In the genomic region with DNA sequence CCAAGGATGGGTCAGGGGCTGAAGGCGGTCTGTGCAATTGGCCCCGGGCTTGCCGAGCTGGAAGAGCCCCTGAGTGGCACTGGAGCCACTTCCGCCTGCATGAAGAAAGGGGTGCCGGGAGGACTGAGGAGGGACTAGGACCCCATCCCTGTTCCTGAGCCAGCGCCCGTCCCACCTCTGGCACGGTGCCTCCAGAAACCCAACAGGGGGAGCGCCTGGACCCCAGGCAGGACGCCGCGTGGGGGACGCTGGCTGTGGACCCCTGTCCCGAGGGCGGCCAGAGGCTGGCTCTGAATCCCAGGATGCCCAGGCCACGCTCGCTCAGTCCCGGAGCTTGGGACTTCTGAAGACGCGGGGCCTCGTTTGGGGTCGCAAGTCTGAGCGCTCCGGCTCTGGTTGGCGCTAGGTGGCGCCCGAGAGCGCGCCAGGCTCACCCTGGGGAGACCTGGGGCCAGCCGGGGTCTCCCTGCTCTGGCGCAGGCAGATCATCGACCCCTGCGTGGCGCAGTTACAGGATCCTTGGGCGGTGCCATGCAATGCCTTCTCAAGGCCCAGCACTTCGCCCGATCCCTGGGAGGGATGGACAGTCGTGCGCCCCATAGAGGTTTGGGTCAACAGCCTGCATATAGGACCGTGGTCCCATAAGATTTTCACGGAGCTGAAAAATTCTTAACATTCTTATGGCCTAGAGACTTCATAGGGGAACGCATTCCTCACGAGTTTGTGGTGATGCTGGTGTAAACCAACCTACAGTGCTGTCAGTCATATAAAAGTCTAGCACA, we compare ENCODE assay signal across 1 cellular context.
TF ChIP-seq lines count a peak whose summit lies in the region.

No MANE protein-coding gene starts in this region.

TF ChIP-seq in HepG2, 621 proteins besides CTCF, POLR2A, EP300 and RAD21 (continued from another document and continues in another):
- TF ChIP-seq RXRB (CRISPR knock-in tag; IDR thresholded peaks at IDR 0.05; ENCODE audit: borderline replicate concordance) (no peak), CBX1 (IDR thresholded peaks at IDR 0.05; ENCODE audit: low read depth) (no peak), ZFX (CRISPR knock-in tag; IDR thresholded peaks at IDR 0.05; ENCODE audit: low read depth) (peak; percentile 20; the same call in 1 of the 2 replicates), RFX5 (IDR thresholded peaks at IDR 0.05; ENCODE audit: low read depth, low read length) (no peak), CEBPB (IDR thresholded peaks at IDR 0.05; ENCODE audit: borderline replicate concordance, low read depth, low read length) (no peak), RXRA (CRISPR knock-in tag; IDR thresholded peaks at IDR 0.05) (peak; percentile 73), SP2 (CRISPR knock-in tag; IDR thresholded peaks at IDR 0.05) (no peak), ZNF75D (CRISPR knock-in tag; IDR thresholded peaks at IDR 0.05; ENCODE audit: borderline replicate concordance) (no peak), REPIN1 (CRISPR knock-in tag; IDR thresholded peaks at IDR 0.05; ENCODE audit: borderline replicate concordance, low read depth) (peak; percentile 51; the same call in 1 of the 2 replicates), POLR2AphosphoS5 (IDR thresholded peaks at IDR 0.05; ENCODE audit: low read depth, low read length) (no peak), ZNF614 (CRISPR knock-in tag; IDR thresholded peaks at IDR 0.05; ENCODE audit: borderline replicate concordance) (no peak), ZNF879 (CRISPR knock-in tag; IDR thresholded peaks at IDR 0.05) (no peak), TEAD3 (CRISPR knock-in tag; optimal IDR thresholded peaks at IDR 0.05; ENCODE audit: borderline replicate concordance) (peak; percentile 25), ZNF24 (IDR thresholded peaks at IDR 0.05) (no peak), FOXO1 (CRISPR knock-in tag; IDR thresholded peaks at IDR 0.05) (no peak), ZNF34 (CRISPR knock-in tag; IDR thresholded peaks at IDR 0.05; ENCODE audit: borderline replicate concordance) (no peak), ZNF367 (CRISPR knock-in tag; IDR thresholded peaks at IDR 0.05; ENCODE audit: borderline replicate concordance) (no peak), IRF2 (CRISPR knock-in tag; IDR thresholded peaks at IDR 0.05) (peak; percentile 40; the same call in 1 of the 2 replicates), ZNF234 (CRISPR knock-in tag; conservative IDR thresholded peaks at IDR 0.05) (no peak)
- TF ChIP-seq, protein P1, sequence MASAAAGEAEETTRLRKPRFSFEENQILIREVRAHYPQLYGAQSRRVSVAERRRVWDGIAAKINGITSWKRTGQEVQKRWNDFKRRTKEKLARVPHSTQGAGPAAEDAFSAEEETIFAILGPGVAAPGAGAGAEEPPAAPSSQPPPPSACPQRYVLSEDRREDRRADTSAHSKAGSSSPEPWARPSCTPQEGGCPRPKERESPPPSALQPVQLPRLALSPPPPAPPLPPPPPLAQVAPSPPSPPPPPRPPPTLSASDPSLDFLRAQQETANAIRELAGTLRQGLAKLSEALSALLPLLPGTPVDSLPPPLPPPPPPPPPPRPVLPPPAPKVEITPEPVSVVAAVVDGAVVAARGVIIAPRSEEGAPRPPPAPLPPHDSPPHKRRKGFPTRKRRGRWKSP (CRISPR knock-in tag; IDR thresholded peaks at IDR 0.05) = peak; percentile 79
- TF ChIP-seq, protein P2, sequence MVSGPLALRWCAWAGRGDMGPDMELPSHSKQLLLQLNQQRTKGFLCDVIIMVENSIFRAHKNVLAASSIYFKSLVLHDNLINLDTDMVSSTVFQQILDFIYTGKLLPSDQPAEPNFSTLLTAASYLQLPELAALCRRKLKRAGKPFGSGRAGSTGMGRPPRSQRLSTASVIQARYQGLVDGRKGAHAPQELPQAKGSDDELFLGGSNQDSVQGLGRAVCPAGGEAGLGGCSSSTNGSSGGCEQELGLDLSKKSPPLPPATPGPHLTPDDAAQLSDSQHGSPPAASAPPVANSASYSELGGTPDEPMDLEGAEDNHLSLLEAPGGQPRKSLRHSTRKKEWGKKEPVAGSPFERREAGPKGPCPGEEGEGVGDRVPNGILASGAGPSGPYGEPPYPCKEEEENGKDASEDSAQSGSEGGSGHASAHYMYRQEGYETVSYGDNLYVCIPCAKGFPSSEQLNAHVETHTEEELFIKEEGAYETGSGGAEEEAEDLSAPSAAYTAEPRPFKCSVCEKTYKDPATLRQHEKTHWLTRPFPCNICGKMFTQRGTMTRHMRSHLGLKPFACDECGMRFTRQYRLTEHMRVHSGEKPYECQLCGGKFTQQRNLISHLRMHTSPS (CRISPR knock-in tag; IDR thresholded peaks at IDR 0.05; ENCODE audit: low read depth) = 0 out of 2 replicates have a peak, but pooled peaks have one; percentile 44
- TF ChIP-seq, protein P3, sequence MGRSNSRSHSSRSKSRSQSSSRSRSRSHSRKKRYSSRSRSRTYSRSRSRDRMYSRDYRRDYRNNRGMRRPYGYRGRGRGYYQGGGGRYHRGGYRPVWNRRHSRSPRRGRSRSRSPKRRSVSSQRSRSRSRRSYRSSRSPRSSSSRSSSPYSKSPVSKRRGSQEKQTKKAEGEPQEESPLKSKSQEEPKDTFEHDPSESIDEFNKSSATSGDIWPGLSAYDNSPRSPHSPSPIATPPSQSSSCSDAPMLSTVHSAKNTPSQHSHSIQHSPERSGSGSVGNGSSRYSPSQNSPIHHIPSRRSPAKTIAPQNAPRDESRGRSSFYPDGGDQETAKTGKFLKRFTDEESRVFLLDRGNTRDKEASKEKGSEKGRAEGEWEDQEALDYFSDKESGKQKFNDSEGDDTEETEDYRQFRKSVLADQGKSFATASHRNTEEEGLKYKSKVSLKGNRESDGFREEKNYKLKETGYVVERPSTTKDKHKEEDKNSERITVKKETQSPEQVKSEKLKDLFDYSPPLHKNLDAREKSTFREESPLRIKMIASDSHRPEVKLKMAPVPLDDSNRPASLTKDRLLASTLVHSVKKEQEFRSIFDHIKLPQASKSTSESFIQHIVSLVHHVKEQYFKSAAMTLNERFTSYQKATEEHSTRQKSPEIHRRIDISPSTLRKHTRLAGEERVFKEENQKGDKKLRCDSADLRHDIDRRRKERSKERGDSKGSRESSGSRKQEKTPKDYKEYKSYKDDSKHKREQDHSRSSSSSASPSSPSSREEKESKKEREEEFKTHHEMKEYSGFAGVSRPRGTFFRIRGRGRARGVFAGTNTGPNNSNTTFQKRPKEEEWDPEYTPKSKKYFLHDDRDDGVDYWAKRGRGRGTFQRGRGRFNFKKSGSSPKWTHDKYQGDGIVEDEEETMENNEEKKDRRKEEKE (IDR thresholded peaks at IDR 0.05) = no peak
- TF ChIP-seq, protein P4, sequence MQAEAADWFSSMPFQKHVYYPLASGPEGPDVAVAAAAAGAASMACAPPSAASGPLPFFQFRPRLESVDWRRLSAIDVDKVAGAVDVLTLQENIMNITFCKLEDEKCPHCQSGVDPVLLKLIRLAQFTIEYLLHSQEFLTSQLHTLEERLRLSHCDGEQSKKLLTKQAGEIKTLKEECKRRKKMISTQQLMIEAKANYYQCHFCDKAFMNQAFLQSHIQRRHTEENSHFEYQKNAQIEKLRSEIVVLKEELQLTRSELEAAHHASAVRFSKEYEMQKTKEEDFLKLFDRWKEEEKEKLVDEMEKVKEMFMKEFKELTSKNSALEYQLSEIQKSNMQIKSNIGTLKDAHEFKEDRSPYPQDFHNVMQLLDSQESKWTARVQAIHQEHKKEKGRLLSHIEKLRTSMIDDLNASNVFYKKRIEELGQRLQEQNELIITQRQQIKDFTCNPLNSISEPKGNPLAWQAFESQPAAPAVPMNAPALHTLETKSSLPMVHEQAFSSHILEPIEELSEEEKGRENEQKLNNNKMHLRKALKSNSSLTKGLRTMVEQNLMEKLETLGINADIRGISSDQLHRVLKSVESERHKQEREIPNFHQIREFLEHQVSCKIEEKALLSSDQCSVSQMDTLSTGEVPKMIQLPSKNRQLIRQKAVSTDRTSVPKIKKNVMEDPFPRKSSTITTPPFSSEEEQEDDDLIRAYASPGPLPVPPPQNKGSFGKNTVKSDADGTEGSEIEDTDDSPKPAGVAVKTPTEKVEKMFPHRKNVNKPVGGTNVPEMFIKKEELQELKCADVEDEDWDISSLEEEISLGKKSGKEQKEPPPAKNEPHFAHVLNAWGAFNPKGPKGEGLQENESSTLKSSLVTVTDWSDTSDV (CRISPR knock-in tag; IDR thresholded peaks at IDR 0.05) = no peak
- TF ChIP-seq, protein P5, sequence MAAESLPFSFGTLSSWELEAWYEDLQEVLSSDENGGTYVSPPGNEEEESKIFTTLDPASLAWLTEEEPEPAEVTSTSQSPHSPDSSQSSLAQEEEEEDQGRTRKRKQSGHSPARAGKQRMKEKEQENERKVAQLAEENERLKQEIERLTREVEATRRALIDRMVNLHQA (CRISPR knock-in tag; IDR thresholded peaks at IDR 0.05) = no peak
- TF ChIP-seq, protein P6, sequence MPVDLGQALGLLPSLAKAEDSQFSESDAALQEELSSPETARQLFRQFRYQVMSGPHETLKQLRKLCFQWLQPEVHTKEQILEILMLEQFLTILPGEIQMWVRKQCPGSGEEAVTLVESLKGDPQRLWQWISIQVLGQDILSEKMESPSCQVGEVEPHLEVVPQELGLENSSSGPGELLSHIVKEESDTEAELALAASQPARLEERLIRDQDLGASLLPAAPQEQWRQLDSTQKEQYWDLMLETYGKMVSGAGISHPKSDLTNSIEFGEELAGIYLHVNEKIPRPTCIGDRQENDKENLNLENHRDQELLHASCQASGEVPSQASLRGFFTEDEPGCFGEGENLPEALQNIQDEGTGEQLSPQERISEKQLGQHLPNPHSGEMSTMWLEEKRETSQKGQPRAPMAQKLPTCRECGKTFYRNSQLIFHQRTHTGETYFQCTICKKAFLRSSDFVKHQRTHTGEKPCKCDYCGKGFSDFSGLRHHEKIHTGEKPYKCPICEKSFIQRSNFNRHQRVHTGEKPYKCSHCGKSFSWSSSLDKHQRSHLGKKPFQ (CRISPR knock-in tag; IDR thresholded peaks at IDR 0.05; ENCODE audit: insufficient replicate concordance) = peak; percentile 50
- TF ChIP-seq, protein P7, sequence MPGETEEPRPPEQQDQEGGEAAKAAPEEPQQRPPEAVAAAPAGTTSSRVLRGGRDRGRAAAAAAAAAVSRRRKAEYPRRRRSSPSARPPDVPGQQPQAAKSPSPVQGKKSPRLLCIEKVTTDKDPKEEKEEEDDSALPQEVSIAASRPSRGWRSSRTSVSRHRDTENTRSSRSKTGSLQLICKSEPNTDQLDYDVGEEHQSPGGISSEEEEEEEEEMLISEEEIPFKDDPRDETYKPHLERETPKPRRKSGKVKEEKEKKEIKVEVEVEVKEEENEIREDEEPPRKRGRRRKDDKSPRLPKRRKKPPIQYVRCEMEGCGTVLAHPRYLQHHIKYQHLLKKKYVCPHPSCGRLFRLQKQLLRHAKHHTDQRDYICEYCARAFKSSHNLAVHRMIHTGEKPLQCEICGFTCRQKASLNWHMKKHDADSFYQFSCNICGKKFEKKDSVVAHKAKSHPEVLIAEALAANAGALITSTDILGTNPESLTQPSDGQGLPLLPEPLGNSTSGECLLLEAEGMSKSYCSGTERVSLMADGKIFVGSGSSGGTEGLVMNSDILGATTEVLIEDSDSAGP (CRISPR knock-in tag; IDR thresholded peaks at IDR 0.05; ENCODE audit: borderline replicate concordance) = peak; percentile 74; the same call in 1 of the 2 replicates
- TF ChIP-seq, protein P8, sequence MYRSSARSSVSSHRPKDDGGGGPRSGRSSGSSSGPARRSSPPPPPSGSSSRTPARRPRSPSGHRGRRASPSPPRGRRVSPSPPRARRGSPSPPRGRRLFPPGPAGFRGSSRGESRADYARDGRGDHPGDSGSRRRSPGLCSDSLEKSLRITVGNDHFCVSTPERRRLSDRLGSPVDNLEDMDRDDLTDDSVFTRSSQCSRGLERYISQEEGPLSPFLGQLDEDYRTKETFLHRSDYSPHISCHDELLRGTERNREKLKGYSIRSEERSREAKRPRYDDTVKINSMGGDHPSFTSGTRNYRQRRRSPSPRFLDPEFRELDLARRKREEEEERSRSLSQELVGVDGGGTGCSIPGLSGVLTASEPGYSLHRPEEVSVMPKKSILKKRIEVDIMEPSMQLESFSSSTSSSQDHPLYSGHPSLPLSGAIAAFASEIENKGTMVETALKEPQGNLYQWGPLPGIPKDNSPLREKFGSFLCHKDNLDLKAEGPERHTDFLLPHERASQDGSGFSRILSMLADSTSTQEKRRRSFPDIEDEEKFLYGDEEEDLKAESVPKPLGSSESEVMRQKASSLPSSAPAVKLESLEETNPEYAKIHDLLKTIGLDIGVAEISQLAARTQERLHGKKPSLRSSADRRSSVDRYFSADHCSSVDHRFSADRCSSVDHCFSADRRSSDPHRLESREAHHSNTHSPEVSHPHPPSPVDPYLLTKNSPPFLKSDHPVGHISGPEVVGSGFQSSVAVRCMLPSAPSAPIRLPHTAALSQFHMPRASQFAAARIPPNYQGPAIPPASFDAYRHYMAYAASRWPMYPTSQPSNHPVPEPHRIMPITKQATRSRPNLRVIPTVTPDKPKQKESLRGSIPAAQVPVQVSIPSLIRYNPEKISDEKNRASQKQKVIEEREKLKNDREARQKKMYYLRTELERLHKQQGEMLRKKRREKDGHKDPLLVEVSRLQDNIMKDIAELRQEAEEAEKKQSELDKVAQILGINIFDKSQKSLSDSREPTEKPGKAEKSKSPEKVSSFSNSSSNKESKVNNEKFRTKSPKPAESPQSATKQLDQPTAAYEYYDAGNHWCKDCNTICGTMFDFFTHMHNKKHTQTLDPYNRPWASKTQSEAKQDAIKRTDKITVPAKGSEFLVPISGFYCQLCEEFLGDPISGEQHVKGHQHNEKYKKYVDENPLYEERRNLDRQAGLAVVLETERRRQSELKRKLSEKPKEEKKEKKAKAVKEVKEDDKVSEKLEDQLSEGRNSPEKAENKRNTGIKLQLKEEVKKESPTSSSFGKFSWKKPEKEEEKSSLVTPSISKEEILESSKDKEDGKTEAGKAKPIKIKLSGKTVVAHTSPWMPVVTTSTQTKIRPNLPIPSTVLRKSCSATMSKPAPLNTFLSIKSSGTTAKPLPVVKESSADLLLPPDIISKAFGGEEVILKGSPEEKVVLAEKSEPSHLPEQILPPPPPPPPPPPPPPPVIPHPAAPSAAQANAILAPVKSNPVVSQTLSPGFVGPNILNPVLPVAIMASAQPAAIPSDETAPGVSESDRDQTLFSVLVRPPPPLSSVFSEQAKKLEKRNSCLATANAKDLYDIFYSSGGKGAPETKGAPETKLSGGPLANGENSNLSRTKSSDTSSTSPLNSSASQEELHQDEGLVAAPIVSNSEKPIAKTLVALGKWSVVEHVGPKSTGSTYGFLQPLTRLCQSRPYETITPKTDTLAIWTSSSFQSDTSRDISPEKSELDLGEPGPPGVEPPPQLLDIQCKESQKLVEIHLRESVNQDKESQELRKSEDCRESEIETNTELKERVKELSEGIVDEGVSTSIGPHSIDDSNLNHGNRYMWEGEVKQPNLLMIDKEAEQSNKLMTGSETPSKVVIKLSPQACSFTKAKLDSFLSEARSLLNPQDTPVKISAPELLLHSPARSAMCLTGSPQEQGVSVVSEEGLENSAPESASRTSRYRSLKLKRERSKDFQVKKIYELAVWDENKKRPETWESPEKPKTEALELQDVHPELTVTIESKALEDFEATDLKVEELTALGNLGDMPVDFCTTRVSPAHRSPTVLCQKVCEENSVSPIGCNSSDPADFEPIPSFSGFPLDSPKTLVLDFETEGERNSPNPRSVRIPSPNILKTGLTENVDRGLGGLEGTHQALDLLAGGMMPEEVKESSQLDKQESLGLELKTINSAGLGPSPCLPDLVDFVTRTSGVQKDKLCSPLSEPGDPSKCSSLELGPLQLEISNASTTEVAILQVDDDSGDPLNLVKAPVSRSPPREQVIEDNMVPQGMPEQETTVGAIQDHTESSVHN (CRISPR knock-in tag; IDR thresholded peaks at IDR 0.05) = no peak
- TF ChIP-seq, protein P9, sequence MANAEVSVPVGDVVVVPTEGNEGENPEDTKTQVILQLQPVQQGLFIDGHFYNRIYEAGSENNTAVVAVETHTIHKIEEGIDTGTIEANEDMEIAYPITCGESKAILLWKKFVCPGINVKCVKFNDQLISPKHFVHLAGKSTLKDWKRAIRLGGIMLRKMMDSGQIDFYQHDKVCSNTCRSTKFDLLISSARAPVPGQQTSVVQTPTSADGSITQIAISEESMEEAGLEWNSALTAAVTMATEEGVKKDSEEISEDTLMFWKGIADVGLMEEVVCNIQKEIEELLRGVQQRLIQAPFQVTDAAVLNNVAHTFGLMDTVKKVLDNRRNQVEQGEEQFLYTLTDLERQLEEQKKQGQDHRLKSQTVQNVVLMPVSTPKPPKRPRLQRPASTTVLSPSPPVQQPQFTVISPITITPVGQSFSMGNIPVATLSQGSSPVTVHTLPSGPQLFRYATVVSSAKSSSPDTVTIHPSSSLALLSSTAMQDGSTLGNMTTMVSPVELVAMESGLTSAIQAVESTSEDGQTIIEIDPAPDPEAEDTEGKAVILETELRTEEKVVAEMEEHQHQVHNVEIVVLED (CRISPR knock-in tag; IDR thresholded peaks at IDR 0.05; ENCODE audit: borderline replicate concordance) = 0 out of 2 replicates have a peak, but pooled peaks have one; percentile 41
